27 cellular contexts compared by ENCODE assay signal in genomic region chr7:12007591-12007990, GRCh38.
"Had no signal": no experiment of that assay in that cellular context is flagged by ENCODE, and none has a peak within 500 bp of the region (broad histone marks: within the 10 kb centered on the region; RNA-seq: fewer than 3 reads in every experiment).

No MANE protein-coding gene starts in this region.

- H3K27ac ChIP-seq: neural progenitor cell, ovary, parathyroid adenoma, psoas muscle, right lobe of liver, sigmoid colon, suprapubic skin, testis, tibial artery, transverse colon, upper lobe of right lung, uterus had no signal

- ATAC-seq: natural killer cell; psoas muscle; right cardiac atrium; right lobe of liver; stimulated activated memory B cell treated with anti-CD40 and anti-IgM and Interleukin-4, amounts not matched to agents 10 μg/mL and 1 μg/mL and 100 μg/mL, for 72 hours; stimulated activated naive CD8-positive, alpha-beta T cell treated with anti-CD3 and anti-CD28 coated beads, Interleukin-15, amount 100 ng/mL, for 72 hours; stimulated activated naive CD8-positive, alpha-beta T cell treated with anti-CD3 and anti-CD28 coated beads, Interleukin-15, Interleukin-2, amounts not matched to agents 100 U/mL and 50 U/mL, for 24 hours; upper lobe of right lung had no signal

- H3K4me3 ChIP-seq: neural progenitor cell, ovary, psoas muscle, right lobe of liver, sigmoid colon, suprapubic skin, testis, tibial artery, transverse colon, upper lobe of right lung, uterus had no signal

- DNase-seq: natural killer cell; occipital lobe; ovary; posterior cingulate gyrus; psoas muscle; right cardiac atrium; right lobe of liver; sigmoid colon; small intestine; stimulated activated CD4-positive, alpha-beta T cell treated with anti-CD3 and anti-CD28 coated beads, Interleukin-15, amount 100 ng/mL, for 24 hours; stimulated activated CD4-positive, alpha-beta T cell treated with anti-CD3 and anti-CD28 coated beads, Interleukin-2, amount 100 ng/mL, for 24 hours; stimulated activated CD4-positive, alpha-beta T cell treated with anti-CD3 and anti-CD28 coated beads, Interleukin-2, amount 100 ng/mL, for 48 hours; stimulated activated CD4-positive, alpha-beta T cell treated with anti-CD3 and anti-CD28 coated beads, Interleukin-4, amount 100 ng/mL, for 4 hours; stimulated activated CD8-positive, alpha-beta memory T cell treated with anti-CD3 and anti-CD28 coated beads, Interleukin-4, amount 100 ng/mL, for 48 hours; stimulated activated naive CD4-positive, alpha-beta T cell; stimulated activated naive CD8-positive, alpha-beta T cell treated with anti-CD3 and anti-CD28 coated beads, Interleukin-15, amount 100 ng/mL, for 72 hours; stimulated activated naive CD8-positive, alpha-beta T cell treated with anti-CD3 and anti-CD28 coated beads, Interleukin-15, Interleukin-2, amounts not matched to agents 100 U/mL and 50 U/mL, for 24 hours; substantia nigra; testis; tibial artery; transverse colon; upper lobe of right lung; uterus had no signal
